Comparison of ENCODE assay signal across 8 cellular contexts in genomic region chrX:120244735-120245498, GRCh38. TPM values are rescaled to one million over a fixed set of nuclear protein-coding genes. Genes with fewer than 3 reads are reported as not detected.
DNase-seq lines count a peak whose midpoint lies in the region; ATAC-seq, FAIRE-seq and TF ChIP-seq lines count a peak whose summit lies in the region.

No MANE protein-coding gene starts in this region.

- H3K9ac ChIP-seq in rectal smooth muscle tissue (ENCODE audit: low read length): peak overlapping the region; percentile 81

- FAIRE-seq in GM12891 (lab: Jason Lieb, UNC): peak; percentile 97

- H3K27ac Mint-ChIP-seq in T-helper 1 cell treated with Interleukin-12 subunit alpha and Interleukin-12 subunit beta and Interleukin-4 antibody, amounts not matched to agents 30 μg/mL and 1 μg/mL, for 36 hours: peak overlapping the region; percentile 83

- peaks cover 4% of the 10 kb centered on the region for H3K4me1 ChIP-seq in rectal smooth muscle tissue (ENCODE audit: control insufficient read depth, insufficient read depth, low read length)

- H3K9me3 Mint-ChIP-seq in T-helper 1 cell treated with Interleukin-12 subunit alpha and Interleukin-12 subunit beta and Interleukin-4 antibody, amounts not matched to agents 30 μg/mL and 1 μg/mL, for 36 hours: no peaks in the 10 kb centered on the region

- H3K27ac ChIP-seq in rectal smooth muscle tissue (ENCODE audit: low read depth, low read length): peak overlapping the region; percentile 88

- no peaks in the 10 kb centered on the region for H3K36me3 Mint-ChIP-seq in T-helper 1 cell treated with Interleukin-12 subunit alpha and Interleukin-12 subunit beta and Interleukin-4 antibody, amounts not matched to agents 30 μg/mL and 1 μg/mL, for 36 hours (ENCODE audit: low read depth)

- H3K27me3 Mint-ChIP-seq in T-helper 1 cell treated with Interleukin-12 subunit alpha and Interleukin-12 subunit beta and Interleukin-4 antibody, amounts not matched to agents 30 μg/mL and 1 μg/mL, for 36 hours (ENCODE audit: low read depth): peaks cover 5% of the 10 kb centered on the region

- H3K4me1 Mint-ChIP-seq in T-helper 1 cell treated with Interleukin-12 subunit alpha and Interleukin-12 subunit beta and Interleukin-4 antibody, amounts not matched to agents 30 μg/mL and 1 μg/mL, for 36 hours (ENCODE audit: low read depth): peaks cover 15% of the 10 kb centered on the region

- no peak for TF ChIP-seq POLR2A in GM12891 (IDR thresholded peaks at IDR 0.05; ENCODE audit: low read depth, low read length)

- H3K36me3 ChIP-seq in rectal smooth muscle tissue (ENCODE audit: control insufficient read depth, insufficient read depth, low read length): no peaks in the 10 kb centered on the region

- peak overlapping the region; percentile 94 for H3K4me3 Mint-ChIP-seq in T-helper 1 cell treated with Interleukin-12 subunit alpha and Interleukin-12 subunit beta and Interleukin-4 antibody, amounts not matched to agents 30 μg/mL and 1 μg/mL, for 36 hours

- H3K27me3 ChIP-seq in rectal smooth muscle tissue (ENCODE audit: control insufficient read depth, insufficient read depth, low read length): no peaks in the 10 kb centered on the region

- ATAC-seq in HG02759 (IDR thresholded peaks at IDR 0.05; ENCODE audit: unreplicated experiment): peak; percentile 84

- peak overlapping the region; percentile 69 for H3K4me3 ChIP-seq in rectal smooth muscle tissue (ENCODE audit: low read length)

- DNase-seq in GM12891 (ENCODE audit: insufficient read length, low spot score) (peak; percentile 16), NCI-H128 (lab: John Stamatoyannopoulos, UW; ENCODE audit: unreplicated experiment) (peak; percentile 36), anterior cingulate cortex (lab: John Stamatoyannopoulos, UW) (peak in 57 of 58 donors; percentile 2 to 72 (median 40)), hepatic stellate cell (ENCODE audit: low spot score) (peak; percentile 44), NCI-H1048 (lab: John Stamatoyannopoulos, UW) (no peak)

TF ChIP-seq in GM12891, 5 proteins besides CTCF, POLR2A, EP300 and RAD21:
- peak; percentile 52; the same call in 1 of the 2 replicates for TF ChIP-seq TAF1 (IDR thresholded peaks at IDR 0.05; ENCODE audit: low read depth, low read length)
- TF ChIP-seq PAX5 (IDR thresholded peaks at IDR 0.05; ENCODE audit: insufficient read depth, low read length, severe bottlenecking): no peak

RNA-seq across cellular contexts. Expression of gene ZBTB33, which starts 5.7 kb away (rescaled TPM):
- polyA plus RNA-seq in GM12891 (2012; ENCODE audit: low read depth, missing spikeins): 8.4 TPM
